In genomic region chr21:46096997-46097825, GRCh38 we compare ENCODE assay signal across 8 cellular contexts. TPM values are rescaled to one million over a fixed set of nuclear protein-coding genes. Genes with fewer than 3 reads are reported as not detected.
A peak's percentile ranks its signal among the peaks of the same experiment; 100 is the strongest.
DNase-seq lines count a peak whose midpoint lies in the region; ATAC-seq and TF ChIP-seq lines count a peak whose summit lies in the region.

No MANE protein-coding gene starts in this region.

- H3K18ac ChIP-seq in trophoblast cell (ENCODE audit: low read length) = no peak overlapping the region

- TF ChIP-seq EP300 in gastroesophageal sphincter (IDR thresholded peaks at IDR 0.05) = no peak

- no peak overlapping the region for H3K4ac ChIP-seq in trophoblast cell (ENCODE audit: low read depth, low read length)

- ATAC-seq in CD4-positive, alpha-beta T cell (ENCODE audit: poor library complexity) = peak; percentile 16
- ATAC-seq in SK-N-SH treated with all-trans-retinoic acid at 6 μM for 48 hours (peak; percentile 8), gastroesophageal sphincter (peak; percentile 19), GM18867 (IDR thresholded peaks at IDR 0.05; ENCODE audit: unreplicated experiment) (no peak), GM19463 (IDR thresholded peaks at IDR 0.05; ENCODE audit: unreplicated experiment) (no peak), HG02870 (IDR thresholded peaks at IDR 0.05; ENCODE audit: unreplicated experiment) (no peak), GM18502 (IDR thresholded peaks at IDR 0.05; ENCODE audit: poor library complexity, unreplicated experiment) (no peak)

- H4K8ac ChIP-seq in trophoblast cell (ENCODE audit: low read depth, low read length) = peak overlapping the region; percentile 73

- no peak overlapping the region for H2BK120ac ChIP-seq in trophoblast cell (ENCODE audit: insufficient read depth, low read length, poor library complexity)

- no peak for DNase-seq in CD4-positive, alpha-beta T cell
- no peak for DNase-seq in trophoblast cell

- H3K4me1 ChIP-seq in gastroesophageal sphincter = peaks cover 6 to 82% (median 22%) of the 10 kb centered on the region in 3 donors
- peaks cover 2 to 6% of the 10 kb centered on the region in 2 experiments for H3K4me1 ChIP-seq in trophoblast cell (ENCODE audit: control insufficient read depth in 1 of 2, insufficient read depth in 2 of 2, low read length in 2 of 2)

- H3K27me3 ChIP-seq in CD4-positive, alpha-beta T cell (ENCODE audit: control insufficient read depth, insufficient read depth, low read length) = peaks cover 12% of the 10 kb centered on the region
- H3K27me3 ChIP-seq in gastroesophageal sphincter = peaks cover 5% of the 10 kb centered on the region
- H3K27me3 ChIP-seq in trophoblast cell (ENCODE audit: insufficient read depth, low read length) = peaks cover 4% of the 10 kb centered on the region

- H3K4me3 Mint-ChIP-seq in CD4-positive, alpha-beta T cell = peak overlapping the region; percentile 68

- peaks cover 6% of the 10 kb centered on the region for H3K36me3 Mint-ChIP-seq in CD4-positive, alpha-beta T cell (ENCODE audit: low read depth)

- peak overlapping the region; percentile 60 for H3K4me2 ChIP-seq in trophoblast cell (ENCODE audit: low read length)

- CTCF ChIA-PET in CD4-positive, alpha-beta T cell (lab: Charles Lee) = interaction anchor here (1.5 kb wide), 1 partner anchor 124 kb away, joined by 3 read pairs; no protein-coding TSS in a partner anchor

- H4K12ac ChIP-seq in trophoblast cell (ENCODE audit: low read depth, low read length) = peak overlapping the region; percentile 12

- H3K36me3 ChIP-seq in gastroesophageal sphincter = no peaks in the 10 kb centered on the region
- no peaks in the 10 kb centered on the region for H3K36me3 ChIP-seq in trophoblast cell (ENCODE audit: control insufficient read depth in 1 of 2, insufficient read depth in 2 of 2, low read length in 2 of 2)

- intact Hi-C loops in CD4-positive, alpha-beta T cell (cut with DNase I, micrococcal nuclease) = loop anchor here (2.0 to 10.0 kb wide), 3 partner anchors 88 to 124 kb away; partner anchors contain the start of gene SPATC1L (in 1 of the 2)

- H3K23ac ChIP-seq in trophoblast cell (ENCODE audit: low read length) = no peak overlapping the region

- H2AFZ ChIP-seq in trophoblast cell (ENCODE audit: insufficient read depth, low read length, poor library complexity) = peak overlapping the region; percentile 61

- no peak overlapping the region for H2BK5ac ChIP-seq in trophoblast cell (ENCODE audit: low read depth, low read length, poor library complexity)

- H3K27ac Mint-ChIP-seq in CD4-positive, alpha-beta T cell = no peak overlapping the region

- H3K27ac ChIP-seq in CD4-positive, alpha-beta T cell (ENCODE audit: low read depth, low read length) = no peak overlapping the region
- H3K27ac ChIP-seq in gastroesophageal sphincter (peak overlapping the region; percentile 98 to 100 (median 98)), trophoblast cell (ENCODE audit: low read depth, low read length) (no peak overlapping the region)

- no peak overlapping the region for H3K9ac ChIP-seq in trophoblast cell (ENCODE audit: low read length)

- no peak overlapping the region for H2BK12ac ChIP-seq in trophoblast cell (ENCODE audit: low read length)

- H2AK5ac ChIP-seq in trophoblast cell (ENCODE audit: low read length) = no peak overlapping the region

- POLR2A ChIA-PET in CD4-positive, alpha-beta T cell (lab: Charles Lee) = no interaction called here

- H3K79me2 ChIP-seq in trophoblast cell (ENCODE audit: control insufficient read depth, insufficient read depth, low read length, poor library complexity) = peaks cover 3% of the 10 kb centered on the region

- H3K14ac ChIP-seq in trophoblast cell (ENCODE audit: low read length) = peak overlapping the region; percentile 57

- H3K4me1 Mint-ChIP-seq in CD4-positive, alpha-beta T cell (ENCODE audit: low read depth) = peaks cover 11% of the 10 kb centered on the region

- H3K79me1 ChIP-seq in trophoblast cell (ENCODE audit: low read length) = peaks cover 2% of the 10 kb centered on the region

- H3K9me3 ChIP-seq in CD4-positive, alpha-beta T cell (ENCODE audit: control insufficient read depth, low read length) = peaks cover 1% of the 10 kb centered on the region
- H3K9me3 ChIP-seq in gastroesophageal sphincter (peaks cover 0 to 2% (median 0%) of the 10 kb centered on the region in 3 donors), trophoblast cell (ENCODE audit: insufficient read depth, low read depth, low read length) (peaks cover 5% of the 10 kb centered on the region)

- TF ChIP-seq CTCF in CD4-positive, alpha-beta T cell (IDR thresholded peaks at IDR 0.05) = no peak
- TF ChIP-seq CTCF in gastroesophageal sphincter (IDR thresholded peaks at IDR 0.05) = no peak

- H3K9me3 Mint-ChIP-seq in CD4-positive, alpha-beta T cell = peaks cover 1% of the 10 kb centered on the region

- WGBS in gastroesophageal sphincter (ENCODE audit: low coverage in 1 of 2), 2 donors = 0 to 57% methylated on average over 1 of the region's 32 CpGs
- WGBS in trophoblast cell (ENCODE audit: extremely low coverage, insufficient coverage, insufficient read length) = no CpG with 5 or more reads among the region's 32 CpGs

- TF ChIP-seq POLR2A in gastroesophageal sphincter (IDR thresholded peaks at IDR 0.05) = no peak

- peaks cover 21% of the 10 kb centered on the region for H3K27me3 Mint-ChIP-seq in CD4-positive, alpha-beta T cell

- H4K91ac ChIP-seq in trophoblast cell (ENCODE audit: low read depth, low read length) = peak overlapping the region; percentile 54

- H3K4me3 ChIP-seq in gastroesophageal sphincter (peak overlapping the region; percentile 93 to 99), trophoblast cell (ENCODE audit: low read depth, low read length) (peak overlapping the region; percentile 73)

TF ChIP-seq in SK-N-SH treated with all-trans-retinoic acid at 6 μM for 48 hours, 23 proteins besides CTCF, POLR2A, EP300 and RAD21:
- TF ChIP-seq ZFP3 (CRISPR knock-in tag; IDR thresholded peaks at IDR 0.05) = no peak
- no peak for TF ChIP-seq PATZ1 (CRISPR knock-in tag; IDR thresholded peaks at IDR 0.05; ENCODE audit: borderline replicate concordance)
- TF ChIP-seq ESRRG (CRISPR knock-in tag; IDR thresholded peaks at IDR 0.05) = no peak
- no peak for TF ChIP-seq GLIS3 (CRISPR knock-in tag; IDR thresholded peaks at IDR 0.05)
- no peak for TF ChIP-seq PPARA (CRISPR knock-in tag; IDR thresholded peaks at IDR 0.05; ENCODE audit: borderline replicate concordance)

RNA-seq across cellular contexts. Expression of gene COL6A2, which starts 0.7 kb away (rescaled TPM):
- 10 to 100 TPM; 24.1 to 26.4 TPM for total RNA-seq in CD4-positive, alpha-beta T cell
- total RNA-seq in gastroesophageal sphincter = 1,000 to 10,000 TPM in 3 of 4 donors, 100 to 1,000 TPM in 1; 720 to 1,286 (median 1,215) TPM
- polyA plus RNA-seq in trophoblast cell (2013) = 53.6 and 55.1 TPM in 2 replicates

RNA-seq across cellular contexts. Expression of gene FTCD, which starts 58.2 kb away (rescaled TPM):
- under 1 TPM; 0.17 to 0.44 TPM for total RNA-seq in CD4-positive, alpha-beta T cell
- 1 to 10 TPM in 1 of 4 donors, under 1 TPM in 1, not detected in 2; 0.31 to 1.5 TPM for total RNA-seq in gastroesophageal sphincter
- 1.0 and 1.4 TPM in 2 replicates for polyA plus RNA-seq in trophoblast cell (2013)

Comparison
In these comparisons a context has a peak if more than half of its experiments do, and no peak if none do; other contexts are left out.
1. ATAC-seq: peak in CD4-positive, alpha-beta T cell (single experiment), SK-N-SH treated with all-trans-retinoic acid at 6 μM for 48 hours (single experiment) and gastroesophageal sphincter (single experiment); none in GM18867 (single experiment), GM19463 (single experiment), HG02870 (single experiment) and GM18502 (single experiment).
2. H3K27ac ChIP-seq: peak in gastroesophageal sphincter (4 of 4); none in CD4-positive, alpha-beta T cell (single experiment) and trophoblast cell (single experiment).
3. RNA of gene COL6A2, which starts 0.7 kb away (total RNA-seq): 720 to 1,286 TPM in gastroesophageal sphincter; 24.1 to 26.4 TPM in CD4-positive, alpha-beta T cell; every median in the first group is over 10 times any median in the second.